Comparison of ENCODE assay signal across 8 cellular contexts in genomic region chr1:213987876-213988638, GRCh38. TPM values are rescaled to one million over a fixed set of nuclear protein-coding genes. Genes with fewer than 3 reads are reported as not detected.
A peak's percentile ranks its signal among the peaks of the same experiment; 100 is the strongest.
DNase-seq lines count a peak whose midpoint lies in the region; ATAC-seq and TF ChIP-seq lines count a peak whose summit lies in the region.

TSS of gene PROX1 (plus strand) at chr1:213987973. CDS start at chr1:213996536, 8,563 bp downstream.

- peaks cover 15 to 45% (median 26%) of the 10 kb centered on the region in 4 donors for H3K4me1 Mint-ChIP-seq in CD4-positive, CD25-positive, alpha-beta regulatory T cell
- peaks cover 44% of the 10 kb centered on the region for H3K4me1 Mint-ChIP-seq in activated naive CD4-positive, alpha-beta T cell treated with anti-CD3 and anti-CD28 coated beads for 36 hours (ENCODE audit: low read depth)
- peaks cover 20 to 32% (median 24%) of the 10 kb centered on the region in 3 donors for H3K4me1 Mint-ChIP-seq in naive B cell

- H3K27me3 ChIP-seq in CD4-positive, CD25-positive, alpha-beta regulatory T cell (ENCODE audit: control insufficient read depth, insufficient read depth, low read length), result peaks cover 66% of the 10 kb centered on the region
- peaks cover 5 to 48% of the 10 kb centered on the region in 2 donors for H3K27me3 ChIP-seq in tibial artery

- DNase-seq in CD4-positive, CD25-positive, alpha-beta regulatory T cell, result peak in 2 of 3 donors; percentile 29 to 67
- DNase-seq in NCI-H748 treated with DMSO at 0.1 percent for 48 hours (lab: John Stamatoyannopoulos, UW) (peak; percentile 60), fibroblast of villous mesenchyme (ENCODE audit: low read depth) (peak; percentile 83), naive B cell (no peak), tibial artery (peak; percentile 81 to 87)
- DNase-seq in activated naive CD4-positive, alpha-beta T cell treated with anti-CD3 and anti-CD28 coated beads for 36 hours, result peak; percentile 73

- no peaks in the 10 kb centered on the region for H3K36me3 ChIP-seq in CD4-positive, CD25-positive, alpha-beta regulatory T cell (ENCODE audit: control insufficient read depth, insufficient read depth, low read length)
- H3K36me3 ChIP-seq in tibial artery, result no peaks in the 10 kb centered on the region

- no peak within 1 kb of the TSS for H3K27ac ChIP-seq in CD4-positive, CD25-positive, alpha-beta regulatory T cell (ENCODE audit: insufficient read depth, low read length, poor library complexity, severe bottlenecking)
- peak within 1 kb of the TSS; percentile 65 to 76 for H3K27ac ChIP-seq in tibial artery

- H3K27me3 Mint-ChIP-seq in CD4-positive, CD25-positive, alpha-beta regulatory T cell, result peaks cover 94% of the 10 kb centered on the region
- peaks cover 82% of the 10 kb centered on the region for H3K27me3 Mint-ChIP-seq in activated naive CD4-positive, alpha-beta T cell treated with anti-CD3 and anti-CD28 coated beads for 36 hours (ENCODE audit: low read depth)
- H3K27me3 Mint-ChIP-seq in naive B cell, result peaks cover 75 to 95% (median 85%) of the 10 kb centered on the region in 3 donors

- H3K4me3 Mint-ChIP-seq in CD4-positive, CD25-positive, alpha-beta regulatory T cell, result peak within 1 kb of the TSS; percentile 1 to 91 (median 88)
- peak within 1 kb of the TSS; percentile 83 for H3K4me3 Mint-ChIP-seq in activated naive CD4-positive, alpha-beta T cell treated with anti-CD3 and anti-CD28 coated beads for 36 hours
- H3K4me3 Mint-ChIP-seq in naive B cell, result peak within 1 kb of the TSS; percentile 61 to 91 (median 87)

- CTCF ChIA-PET in activated naive CD4-positive, alpha-beta T cell treated with anti-CD3 and anti-CD28 coated beads for 36 hours (lab: Charles Lee), result interaction anchor here (0.5 to 0.6 kb wide), 2 partner anchors 53 to 135 kb away, joined by 3 to 5 read pairs; no protein-coding TSS in a partner anchor

- peaks cover 0 to 16% (median 2%) of the 10 kb centered on the region in 7 donors for H3K9me3 Mint-ChIP-seq in CD4-positive, CD25-positive, alpha-beta regulatory T cell
- H3K9me3 Mint-ChIP-seq in activated naive CD4-positive, alpha-beta T cell treated with anti-CD3 and anti-CD28 coated beads for 36 hours, result no peaks in the 10 kb centered on the region
- H3K9me3 Mint-ChIP-seq in naive B cell, result peaks cover 2 to 42% (median 22%) of the 10 kb centered on the region in 7 donors

- H3K4me3 ChIP-seq in CD4-positive, CD25-positive, alpha-beta regulatory T cell (ENCODE audit: low read depth, low read length), result peak within 1 kb of the TSS; percentile 44
- H3K4me3 ChIP-seq in fibroblast of villous mesenchyme (ENCODE audit: low read depth, low read length) (peak within 1 kb of the TSS; percentile 63), tibial artery (peak within 1 kb of the TSS; percentile 56 to 77)

- intact Hi-C loops in activated naive CD4-positive, alpha-beta T cell treated with anti-CD3 and anti-CD28 coated beads for 36 hours (cut with micrococcal nuclease), result loop anchor here (2.0 to 10.0 kb wide), 10 partner anchors 31 to 1579 kb away; partner anchors contain the start of genes CENPF, KCTD3 and SMYD2
- intact Hi-C loops in tibial artery (cut with DNase I; ENCODE audit: low total_unique reads), result no loop called here

- peaks cover 20% of the 10 kb centered on the region for H3K4me1 ChIP-seq in CD4-positive, CD25-positive, alpha-beta regulatory T cell (ENCODE audit: control insufficient read depth, insufficient read depth, low read length, poor library complexity, severe bottlenecking)
- H3K4me1 ChIP-seq in tibial artery, result peaks cover 0 to 50% (median 35%) of the 10 kb centered on the region in 4 donors

- peak in 1 of 2 donors; percentile 63 for ATAC-seq in CD4-positive, CD25-positive, alpha-beta regulatory T cell (ENCODE audit: low read depth in 2 of 2)
- ATAC-seq in GM19438 (IDR thresholded peaks at IDR 0.05; ENCODE audit: low read depth, unreplicated experiment), result peak; percentile 69
- peak; percentile 79 for ATAC-seq in HG03521 (IDR thresholded peaks at IDR 0.05; ENCODE audit: unreplicated experiment)
- ATAC-seq in naive B cell (ENCODE audit: low read depth in 2 of 2), result peak; percentile 49 to 61

- H3K9me3 ChIP-seq in CD4-positive, CD25-positive, alpha-beta regulatory T cell (ENCODE audit: control insufficient read depth in 2 of 2, low read length in 2 of 2), result peaks cover 0 to 10% of the 10 kb centered on the region in 2 experiments
- H3K9me3 ChIP-seq in tibial artery, result no peaks in the 10 kb centered on the region

- H3K27ac Mint-ChIP-seq in CD4-positive, CD25-positive, alpha-beta regulatory T cell, result peak within 1 kb of the TSS in 2 of 3 donors; percentile 78 to 79
- H3K27ac Mint-ChIP-seq in activated naive CD4-positive, alpha-beta T cell treated with anti-CD3 and anti-CD28 coated beads for 36 hours, result no peak within 1 kb of the TSS
- H3K27ac Mint-ChIP-seq in naive B cell, result peak within 1 kb of the TSS in 5 of 6 donors; percentile 38 to 81 (median 77)

- H3K36me3 Mint-ChIP-seq in CD4-positive, CD25-positive, alpha-beta regulatory T cell, result no peaks in the 10 kb centered on the region
- no peaks in the 10 kb centered on the region for H3K36me3 Mint-ChIP-seq in activated naive CD4-positive, alpha-beta T cell treated with anti-CD3 and anti-CD28 coated beads for 36 hours (ENCODE audit: low read depth)
- peaks cover 0 to 35% of the 10 kb centered on the region in 2 donors for H3K36me3 Mint-ChIP-seq in naive B cell

- TF ChIP-seq CTCF in fibroblast of villous mesenchyme (IDR thresholded peaks at IDR 0.05; ENCODE audit: insufficient read depth, low read depth, low read length) (no peak), tibial artery (IDR thresholded peaks at IDR 0.05) (no peak)

RNA-seq across cellular contexts. Expression of gene PROX1, which starts in this region (rescaled TPM):
- not detected for total RNA-seq in CD4-positive, CD25-positive, alpha-beta regulatory T cell
- not detected for polyA plus RNA-seq in CD4-positive, CD25-positive, alpha-beta regulatory T cell
- under 1 TPM; 0.10 to 0.12 TPM for total RNA-seq in activated naive CD4-positive, alpha-beta T cell treated with anti-CD3 and anti-CD28 coated beads for 36 hours
- total RNA-seq in fibroblast of villous mesenchyme, result under 0.01 TPM in 2 replicates
- not detected for polyA plus RNA-seq in naive B cell (ENCODE audit: low read depth in 6 of 6)

Comparison
In these comparisons a context has a peak if more than half of its experiments do, and no peak if none do; other contexts are left out.
1. Peak in DNase-seq and H3K4me3 ChIP-seq in CD4-positive, CD25-positive, alpha-beta regulatory T cell; RNA of the gene not detected or under 1 TPM.
2. Peak in DNase-seq in activated naive CD4-positive, alpha-beta T cell treated with anti-CD3 and anti-CD28 coated beads for 36 hours; RNA of the gene not detected or under 1 TPM.
3. Peak in DNase-seq and H3K4me3 ChIP-seq in fibroblast of villous mesenchyme; RNA of the gene not detected or under 1 TPM.
4. Peak in ATAC-seq in naive B cell; RNA of the gene not detected or under 1 TPM.